20 cellular contexts compared by ENCODE assay signal in the genomic region with DNA sequence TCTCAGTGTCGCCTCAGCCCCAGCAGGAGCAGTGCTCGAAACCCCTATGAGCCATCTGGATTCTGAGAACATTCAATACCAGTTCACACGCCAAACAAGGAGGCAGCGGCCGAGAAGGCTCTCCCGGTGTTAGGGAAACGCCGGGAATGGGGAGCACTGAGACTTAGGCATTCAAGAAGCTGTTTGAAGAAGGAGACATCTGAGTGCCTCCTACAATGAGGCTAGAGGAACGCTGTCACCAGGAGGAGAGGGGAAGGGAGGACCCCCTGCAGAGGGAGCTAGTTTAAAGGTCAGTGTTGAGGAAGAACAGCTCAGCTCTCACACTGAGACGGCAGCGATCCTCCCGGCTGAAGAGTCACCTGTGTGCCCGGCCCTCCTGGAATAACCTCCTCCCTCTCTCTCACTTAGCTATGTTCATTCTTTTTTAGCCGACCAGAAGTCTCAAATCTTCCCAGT.
DNase-seq lines count a peak whose midpoint lies in the region; ATAC-seq, FAIRE-seq and TF ChIP-seq lines count a peak whose summit lies in the region.
"Had no signal": no experiment of that assay in that cellular context is flagged by ENCODE, and none has a peak within 500 bp of the region (broad histone marks: within the 10 kb centered on the region; RNA-seq: fewer than 3 reads in every experiment).

No MANE protein-coding gene starts in this region.

- H3K36me3 ChIP-seq in H1 (ENCODE audit: control insufficient read depth in 2 of 4, insufficient read depth in 4 of 4, low read length in 3 of 4) (no peaks in the 10 kb centered on the region), uterus (no peaks in the 10 kb centered on the region), SJCRH30 (no peaks in the 10 kb centered on the region)
- no peaks in the 10 kb centered on the region for H3K36me3 ChIP-seq in naive thymus-derived CD4-positive, alpha-beta T cell (ENCODE audit: control insufficient read depth in 2 of 3, insufficient read depth in 3 of 3, low read length in 3 of 3)
- H3K36me3 ChIP-seq: BE2C, HAP-1, SJSA1 had no signal

- CTCF ChIA-PET in A549 (lab: Yijun Ruan, JAX) = interaction anchor here (0.5 to 2.2 kb wide), 7 partner anchors 10 to 389 kb away, joined by 3 to 9 read pairs (median 4); a partner anchor contains a TSS
- CTCF ChIA-PET in H1 (lab: Charles Lee; ENCODE audit: partially characterized antibody) = interaction anchor here (0.8 to 1.5 kb wide), 5 partner anchors 8 to 756 kb away, joined by 3 to 7 read pairs (median 4); no protein-coding TSS in a partner anchor
- CTCF ChIA-PET in naive thymus-derived CD4-positive, alpha-beta T cell (lab: Charles Lee) = interaction anchor here (1.3 kb wide), 1 partner anchor 24 kb away, joined by 3 read pairs; no protein-coding TSS in a partner anchor

- H3K27ac Mint-ChIP-seq in H9 = no peak overlapping the region; a peak in 1 of 7 replicates
- H3K27ac Mint-ChIP-seq in naive thymus-derived CD4-positive, alpha-beta T cell = no peak overlapping the region
- H3K27ac Mint-ChIP-seq: CD4-positive, CD25-positive, alpha-beta regulatory T cell had no signal

- H3K56ac ChIP-seq in H9 (ENCODE audit: insufficient read length, low read depth, low read length) (no peak overlapping the region), H1 (replicated peaks; ENCODE audit: insufficient read length, low read depth, low read length) (no peak overlapping the region)

- intact Hi-C loops in uterus (cut with DNase I; ENCODE audit: low total_unique reads) = no loop called here
- intact Hi-C loops in naive thymus-derived CD4-positive, alpha-beta T cell (cut with micrococcal nuclease) = no loop called here

- H2BK12ac ChIP-seq in H9 (ENCODE audit: insufficient read length, low read depth, low read length) = no peak overlapping the region
- no peak overlapping the region for H2BK12ac ChIP-seq in H1 (ENCODE audit: low read depth, low read length)

- FAIRE-seq in A549 (lab: Jason Lieb, UNC) (no peak), H1 (lab: Jason Lieb, UNC) (no peak)
- FAIRE-seq: GM12878, RCC 7860 had no signal

- 56% methylated on average over 14 of the region's 14 CpGs for WGBS in A549 (ENCODE audit: missing lambda C conversion rate)
- WGBS in H9 (ENCODE audit: extremely low coverage, insufficient read length, low lambda C conversion rate) = no CpG with 5 or more reads among the region's 14 CpGs
- WGBS in H1 (ENCODE audit: extremely low coverage in 1 of 2, insufficient coverage in 1 of 2, insufficient read length in 1 of 2, insufficient replicate concordance in 2 of 2, low coverage in 1 of 2, low lambda C conversion rate in 2 of 2, missing lambda C conversion rate in 1 of 2), 2 experiments = 72% methylated on average over 12 of the region's 14 CpGs; no CpG with 5 or more reads in 1 of the 2 experiments

- H3K4me1 Mint-ChIP-seq in H9 = peaks cover 16 to 25% of the 10 kb centered on the region in 2 experiments
- H3K4me1 Mint-ChIP-seq in naive thymus-derived CD4-positive, alpha-beta T cell = no peaks in the 10 kb centered on the region
- H3K4me1 Mint-ChIP-seq: CD4-positive, CD25-positive, alpha-beta regulatory T cell had no signal

- H3K4me1 ChIP-seq in A549 = peaks cover 8% of the 10 kb centered on the region; the same call in 1 of the 3 replicates
- no peaks in the 10 kb centered on the region for H3K4me1 ChIP-seq in H9 (ENCODE audit: insufficient read depth, low read length)
- peaks cover 0 to 3% (median 0%) of the 10 kb centered on the region in 4 experiments; a peak in 2 of 7 replicates for H3K4me1 ChIP-seq in H1 (replicated peaks in 1 of 4; ENCODE audit: control insufficient read depth in 3 of 4, insufficient read depth in 4 of 4, low read length in 3 of 4)
- H3K4me1 ChIP-seq in uterus = no peaks in the 10 kb centered on the region
- H3K4me1 ChIP-seq in naive thymus-derived CD4-positive, alpha-beta T cell (ENCODE audit: control insufficient read depth in 2 of 2, insufficient read depth in 2 of 2, low read length in 2 of 2) = no peaks in the 10 kb centered on the region
- H3K4me1 ChIP-seq in SJCRH30 = no peaks in the 10 kb centered on the region
- H3K4me1 ChIP-seq: BE2C, HAP-1, SJSA1 had no signal

- H2AFZ ChIP-seq in H9 (ENCODE audit: low read length) (no peak overlapping the region), H1 (ENCODE audit: low read length) (no peak overlapping the region)

- H3K9ac ChIP-seq in H9 (ENCODE audit: extremely low read depth, insufficient read length, low read length) (no peak overlapping the region), H1 (replicated peaks in 1 of 4; ENCODE audit: extremely low read depth in 1 of 4, low read depth in 3 of 4, low read length in 3 of 4) (no peak overlapping the region)
- H3K9ac ChIP-seq: KMS-11 had no signal

- peaks cover 3% of the 10 kb centered on the region for H3K27me3 Mint-ChIP-seq in H9 (ENCODE audit: low read depth)
- peaks cover 0 to 39% (median 12%) of the 10 kb centered on the region in 5 donors for H3K27me3 Mint-ChIP-seq in naive thymus-derived CD4-positive, alpha-beta T cell
- H3K27me3 Mint-ChIP-seq: CD4-positive, CD25-positive, alpha-beta regulatory T cell had no signal

- H4K8ac ChIP-seq in H9 (replicated peaks; ENCODE audit: insufficient read length, low read depth, low read length) (no peak overlapping the region), H1 (ENCODE audit: extremely low read depth, insufficient read depth, low read length) (peak overlapping the region; percentile 42; the same call in 1 of the 2 replicates)

- H2BK120ac ChIP-seq in H9 (ENCODE audit: low read depth, low read length, poor library complexity, severe bottlenecking) = no peak overlapping the region
- H2BK120ac ChIP-seq in H1 (replicated peaks; ENCODE audit: low read depth, low read length) = no peak overlapping the region

- H2BK20ac ChIP-seq in H9 (ENCODE audit: low read depth, low read length, poor library complexity, severe bottlenecking) (no peak overlapping the region), H1 (ENCODE audit: low read length) (no peak overlapping the region)

- H3K79me1 ChIP-seq in H9 (ENCODE audit: insufficient read depth, low read depth, low read length, poor library complexity, severe bottlenecking) = no peaks in the 10 kb centered on the region
- no peaks in the 10 kb centered on the region for H3K79me1 ChIP-seq in H1 (ENCODE audit: low read depth, low read length)

- no peak overlapping the region for H3K4ac ChIP-seq in H9 (ENCODE audit: low read depth, low read length)
- no peak overlapping the region for H3K4ac ChIP-seq in H1 (replicated peaks; ENCODE audit: insufficient read length, low read depth, low read length)

- H3K9me3 ChIP-seq in A549 = no peaks in the 10 kb centered on the region
- H3K9me3 ChIP-seq in H9 (ENCODE audit: control insufficient read depth, low read depth, low read length) = no peaks in the 10 kb centered on the region
- no peaks in the 10 kb centered on the region for H3K9me3 ChIP-seq in H1 (ENCODE audit: insufficient read depth in 2 of 2, low read depth in 1 of 2, low read length in 1 of 2)
- H3K9me3 ChIP-seq in uterus = no peaks in the 10 kb centered on the region
- no peaks in the 10 kb centered on the region for H3K9me3 ChIP-seq in naive thymus-derived CD4-positive, alpha-beta T cell (ENCODE audit: control insufficient read depth in 2 of 3, low read length in 3 of 3)
- no peaks in the 10 kb centered on the region for H3K9me3 ChIP-seq in SJCRH30 (replicated peaks)
- H3K9me3 ChIP-seq: BE2C, HAP-1, SJSA1 had no signal

- TF ChIP-seq EP300 in A549 (IDR thresholded peaks at IDR 0.05) (no peak), H1 (IDR thresholded peaks at IDR 0.05; ENCODE audit: borderline replicate concordance in 1 of 2, low read depth in 2 of 2, low read length in 2 of 2) (no peak)

- POLR2A ChIA-PET in A549 (lab: Yijun Ruan, JAX) (no interaction called here), H1 (lab: Charles Lee; ENCODE audit: partially characterized antibody) (no interaction called here)
- POLR2A ChIA-PET in naive thymus-derived CD4-positive, alpha-beta T cell (lab: Charles Lee) = no interaction called here

- H3K27ac ChIP-seq in A549 (peak overlapping the region in 1 of 2 experiments; percentile 42; a peak in 3 of 6 replicates), H9 (ENCODE audit: insufficient read length, low read depth, low read length) (no peak overlapping the region), H1 (ENCODE audit: low read depth, low read length) (no peak overlapping the region), uterus (no peak overlapping the region), SJCRH30 (no peak overlapping the region)
- H3K27ac ChIP-seq in naive thymus-derived CD4-positive, alpha-beta T cell (ENCODE audit: low read depth, low read length) = no peak overlapping the region
- H3K27ac ChIP-seq: KMS-11, SJSA1 had no signal

- H2AK5ac ChIP-seq in H9 (ENCODE audit: insufficient read length, low read length) (no peak overlapping the region), H1 (ENCODE audit: low read depth, low read length) (no peak overlapping the region)

- H2BK5ac ChIP-seq in H9 (ENCODE audit: insufficient read length, low read length) (no peak overlapping the region), H1 (ENCODE audit: low read depth, low read length) (no peak overlapping the region)

- H3K18ac ChIP-seq in H9 (ENCODE audit: insufficient read length, low read depth, low read length) (no peak overlapping the region), H1 (ENCODE audit: extremely low read depth, low read length) (no peak overlapping the region)

- TF ChIP-seq POLR2A in A549 (IDR thresholded peaks at IDR 0.05; ENCODE audit: low read length) (no peak), H1 (IDR thresholded peaks at IDR 0.05; ENCODE audit: control extremely low read depth in 1 of 2, low read depth in 2 of 2, low read length in 2 of 2) (no peak), uterus (IDR thresholded peaks at IDR 0.05) (no peak)

- H3K14ac ChIP-seq in H9 (ENCODE audit: insufficient read depth, low read length) (no peak overlapping the region), H1 (ENCODE audit: insufficient read length) (no peak overlapping the region)

- ATAC-seq in A549 = peak in 1 of 2 experiments; percentile 9; a peak in 2 of 6 replicates
- ATAC-seq in naive thymus-derived CD4-positive, alpha-beta T cell = no peak

- DNase-seq in A549 (ENCODE audit: low read depth in 1 of 2, low spot score in 1 of 2) (no peak), H9 (peak; percentile 32), H1 (ENCODE audit: low read depth in 1 of 2, low spot score in 2 of 2) (no peak), mesenteric fat pad (ENCODE audit: low spot score) (peak; percentile 77), MV-4-11 (lab: John Stamatoyannopoulos, UW) (no peak), uterus (no peak), SJCRH30 (no peak)
- DNase-seq in naive thymus-derived CD4-positive, alpha-beta T cell = no peak
- DNase-seq: BE2C; CD4-positive, CD25-positive, alpha-beta regulatory T cell; COR-L47; DMS79; NCI-H1105; NCI-H146; NCI-H2029 treated with DMSO at 0.1 percent for 48 hours had no signal

- H3K23me2 ChIP-seq in H9 (ENCODE audit: insufficient read length, low read depth, low read length, poor library complexity, severe bottlenecking) = no peaks in the 10 kb centered on the region
- H3K23me2 ChIP-seq in H1 (ENCODE audit: low read depth, low read length) = no peaks in the 10 kb centered on the region

- H4K20me1 ChIP-seq in H9 (ENCODE audit: control insufficient read depth, insufficient read depth, insufficient read length) (no peaks in the 10 kb centered on the region), H1 (replicated peaks in 1 of 2; ENCODE audit: control insufficient read depth in 1 of 2, insufficient read depth in 2 of 2, low read length in 2 of 2) (no peaks in the 10 kb centered on the region)

- H3K4me3 Mint-ChIP-seq in H9 = no peak overlapping the region
- H3K4me3 Mint-ChIP-seq in naive thymus-derived CD4-positive, alpha-beta T cell = no peak overlapping the region
- H3K4me3 Mint-ChIP-seq: CD4-positive, CD25-positive, alpha-beta regulatory T cell had no signal

- TF ChIP-seq CTCF in A549 (IDR thresholded peaks at IDR 0.05) (no peak), H9 (conservative IDR thresholded peaks at IDR 0.05) (no peak), H1 (IDR thresholded peaks at IDR 0.05; ENCODE audit: control extremely low read depth in 1 of 3, insufficient read depth in 1 of 3, low read depth in 1 of 3, low read length in 3 of 3) (no peak), uterus (IDR thresholded peaks at IDR 0.05) (no peak)

- H3K27me3 ChIP-seq in H9 (ENCODE audit: insufficient read depth, low read length) (no peaks in the 10 kb centered on the region), H1 (replicated peaks in 1 of 4; ENCODE audit: control insufficient read depth in 3 of 4, extremely low read depth in 1 of 4, insufficient read depth in 3 of 4, low read length in 3 of 4) (no peaks in the 10 kb centered on the region; a peak in 1 of 7 replicates), uterus (no peaks in the 10 kb centered on the region), SJCRH30 (no peaks in the 10 kb centered on the region)
- H3K27me3 ChIP-seq in naive thymus-derived CD4-positive, alpha-beta T cell (ENCODE audit: control insufficient read depth in 2 of 2, insufficient read depth in 2 of 2, low read length in 2 of 2) = no peaks in the 10 kb centered on the region
- H3K27me3 ChIP-seq: BE2C, SJSA1 had no signal

- H3K4me3 ChIP-seq in A549 = no peak overlapping the region
- no peak overlapping the region for H3K4me3 ChIP-seq in H1 (ENCODE audit: extremely low read depth in 1 of 4, insufficient read depth in 2 of 4, low read depth in 3 of 4, low read length in 4 of 4)
- no peak overlapping the region for H3K4me3 ChIP-seq in uterus
- H3K4me3 ChIP-seq in naive thymus-derived CD4-positive, alpha-beta T cell (ENCODE audit: low read length) = no peak overlapping the region
- no peak overlapping the region for H3K4me3 ChIP-seq in SJCRH30
- H3K4me3 ChIP-seq: GM12878, HAP-1, SJSA1 had no signal

- H4K91ac ChIP-seq in H9 (ENCODE audit: insufficient read length, low read depth, low read length) (no peak overlapping the region), H1 (replicated peaks; ENCODE audit: insufficient read length, low read length) (no peak overlapping the region)

- H3K36me3 Mint-ChIP-seq in H9 (ENCODE audit: insufficient read depth in 1 of 3, low read depth in 3 of 3) = no peaks in the 10 kb centered on the region; a peak in 1 of 7 replicates
- no peaks in the 10 kb centered on the region for H3K36me3 Mint-ChIP-seq in naive thymus-derived CD4-positive, alpha-beta T cell
- H3K36me3 Mint-ChIP-seq: CD4-positive, CD25-positive, alpha-beta regulatory T cell had no signal

- peak overlapping the region; percentile 7; the same call in 1 of the 3 replicates for H3K4me2 ChIP-seq in A549
- H3K4me2 ChIP-seq in H9 (ENCODE audit: insufficient read depth, insufficient read length, low read length) = no peak overlapping the region
- H3K4me2 ChIP-seq in H1 (ENCODE audit: insufficient read depth in 1 of 2, low read depth in 2 of 2, low read length in 2 of 2) = no peak overlapping the region
- H3K4me2 ChIP-seq: KMS-11 had no signal

- TF ChIP-seq RAD21 in A549 (conservative IDR thresholded peaks at IDR 0.05 in 1 of 2, IDR thresholded peaks at IDR 0.05 in 1 of 2) (no peak), H1 (IDR thresholded peaks at IDR 0.05 in 1 of 2, conservative IDR thresholded peaks at IDR 0.05 in 1 of 2; ENCODE audit: low read depth in 2 of 2, low read length in 2 of 2) (no peak)

- no peak overlapping the region for H2BK15ac ChIP-seq in H9 (ENCODE audit: low read depth, low read length)
- H2BK15ac ChIP-seq in H1 (ENCODE audit: low read length) = no peak overlapping the region

- no peaks in the 10 kb centered on the region for H3K9me3 Mint-ChIP-seq in H9
- H3K9me3 Mint-ChIP-seq in naive thymus-derived CD4-positive, alpha-beta T cell = peaks cover 0 to 1% (median 0%) of the 10 kb centered on the region in 11 donors

- H3K79me2 ChIP-seq in H9 (ENCODE audit: insufficient read depth, low read length) = no peaks in the 10 kb centered on the region
- no peaks in the 10 kb centered on the region for H3K79me2 ChIP-seq in H1 (ENCODE audit: control insufficient read depth in 1 of 2, insufficient read depth in 2 of 2, low read length in 2 of 2)

- H3T11ph ChIP-seq in H9 (ENCODE audit: low read length) = no peak overlapping the region

- H4K5ac ChIP-seq in H9 (ENCODE audit: insufficient read length, low read depth, low read length) (no peak overlapping the region), H1 (ENCODE audit: insufficient read length, low read depth, low read length) (no peak overlapping the region)

- no peak overlapping the region for H3K23ac ChIP-seq in H9 (ENCODE audit: insufficient read length, low read depth, low read length)
- H3K23ac ChIP-seq in H1 (ENCODE audit: insufficient read length) = no peak overlapping the region

Comparison
In these comparisons a context has a peak if more than half of its experiments do, and no peak if none do; other contexts are left out.
1. DNase-seq: peak in H9 (single experiment) and mesenteric fat pad (single experiment); none in A549 (0 of 2), H1 (0 of 2), MV-4-11 (single experiment), uterus (0 of 2), naive thymus-derived CD4-positive, alpha-beta T cell (0 of 9) and SJCRH30 (0 of 2).